Comparison of ENCODE assay signal across 9 cellular contexts in genomic region chr7:28573059-28573553, GRCh38.
DNase-seq lines count a peak whose midpoint lies in the region; ATAC-seq, FAIRE-seq and TF ChIP-seq lines count a peak whose summit lies in the region.
"Had no signal": no experiment of that assay in that cellular context is flagged by ENCODE, and none has a peak within 500 bp of the region (broad histone marks: within the 10 kb centered on the region; RNA-seq: fewer than 3 reads in every experiment).

No MANE protein-coding gene starts in this region.

- H2AFZ ChIP-seq in endothelial cell of umbilical vein (ENCODE audit: low read depth, low read length) = no peak overlapping the region

- DNase-seq in NCI-H524 (lab: John Stamatoyannopoulos, UW) (peak; percentile 5 to 32), NCI-H524 treated with DMSO at 0.1 percent for 48 hours (lab: John Stamatoyannopoulos, UW) (no peak), NCI-H774 (lab: John Stamatoyannopoulos, UW) (peak; percentile 81), endothelial cell of umbilical vein (ENCODE audit: low read depth, low spot score) (peak; percentile 79), upper lobe of left lung (peak in 1 of 2 donors; percentile 13), AG20443 (ENCODE audit: low spot score) (no peak), GM13977 (ENCODE audit: low spot score) (no peak)
- DNase-seq: NCI-H526 treated with DMSO at 0.1 percent for 48 hours had no signal

- intact Hi-C loops in endothelial cell of umbilical vein (cut with micrococcal nuclease) = loop anchor here (1.0 to 5.0 kb wide), 4 partner anchors 32 to 164 kb away; no protein-coding TSS in a partner anchor

- 43 to 54% methylated on average over 6 of the region's 6 CpGs for WGBS in upper lobe of left lung, 2 donors

- no peak for TF ChIP-seq POLR2A in endothelial cell of umbilical vein (IDR thresholded peaks at IDR 0.05; ENCODE audit: low read depth, low read length)
- no peak for TF ChIP-seq POLR2A in upper lobe of left lung (IDR thresholded peaks at IDR 0.05)

- H3K4me3 ChIP-seq in endothelial cell of umbilical vein (replicated peaks in 1 of 3; ENCODE audit: insufficient read depth in 1 of 3, low read depth in 1 of 3, low read length in 3 of 3) (no peak overlapping the region), upper lobe of left lung (no peak overlapping the region)

- H3K9me1 ChIP-seq in endothelial cell of umbilical vein (replicated peaks; ENCODE audit: control insufficient read depth, extremely low read depth, insufficient read depth, low read length) = no peaks in the 10 kb centered on the region

- H3K36me3 ChIP-seq in endothelial cell of umbilical vein (ENCODE audit: control insufficient read depth in 2 of 2, extremely low read depth in 1 of 2, insufficient read depth in 2 of 2, low read length in 2 of 2) = no peaks in the 10 kb centered on the region
- H3K36me3 ChIP-seq in upper lobe of left lung = no peaks in the 10 kb centered on the region

- TF ChIP-seq CTCF in endothelial cell of umbilical vein (IDR thresholded peaks at IDR 0.05; ENCODE audit: extremely low read depth in 1 of 2, insufficient read depth in 1 of 2, low read depth in 1 of 2, low read length in 2 of 2) (no peak), upper lobe of left lung (IDR thresholded peaks at IDR 0.05) (no peak), GM13977 (IDR thresholded peaks at IDR 0.05; ENCODE audit: extremely low read depth, insufficient read depth, missing control alignments) (no peak)

- H3K79me2 ChIP-seq in endothelial cell of umbilical vein (ENCODE audit: control insufficient read depth, insufficient read depth, low read length) = no peaks in the 10 kb centered on the region

- in situ Hi-C loops in GM13977 (cut with MboI; ENCODE audit: low pct_unique_long_range_greater_than_20kb, low sequenced_read_pairs, unreplicated experiment) = no loop called here

- H3K4me1 ChIP-seq in endothelial cell of umbilical vein (ENCODE audit: control insufficient read depth, extremely low read depth, insufficient read depth, low read length) = peaks cover 21% of the 10 kb centered on the region
- peaks cover 0 to 13% (median 5%) of the 10 kb centered on the region in 4 donors for H3K4me1 ChIP-seq in upper lobe of left lung

- no peaks in the 10 kb centered on the region for H3K9me3 ChIP-seq in endothelial cell of umbilical vein (replicated peaks; ENCODE audit: control insufficient read depth, insufficient read depth, low read length)
- no peaks in the 10 kb centered on the region for H3K9me3 ChIP-seq in upper lobe of left lung

- FAIRE-seq in endothelial cell of umbilical vein (lab: Jason Lieb, UNC) = peak; percentile 69

- no peak for TF ChIP-seq EP300 in upper lobe of left lung (IDR thresholded peaks at IDR 0.05)

- no TSS peak for BruUV-seq in endothelial cell of umbilical vein (replicated peaks; lab: Mats Ljungman, UMichigan)

- H3K9ac ChIP-seq in endothelial cell of umbilical vein (replicated peaks; ENCODE audit: extremely low read depth, insufficient read depth, low read length) = no peak overlapping the region

- H3K27me3 ChIP-seq in endothelial cell of umbilical vein (ENCODE audit: control insufficient read depth in 2 of 2, insufficient read depth in 2 of 2, low read length in 2 of 2) (peaks cover 4 to 10% of the 10 kb centered on the region in 2 experiments), upper lobe of left lung (no peaks in the 10 kb centered on the region)

- POLR2A ChIA-PET in endothelial cell of umbilical vein (lab: Charles Lee) = no interaction called here

- ATAC-seq in upper lobe of left lung (ENCODE audit: low FRiP score in 2 of 2) (peak; percentile 37 to 61), HG03378 (IDR thresholded peaks at IDR 0.05; ENCODE audit: unreplicated experiment) (no peak)

- CTCF ChIA-PET in endothelial cell of umbilical vein (lab: Charles Lee) = interaction anchor here (0.7 to 1.5 kb wide), 6 partner anchors 17 to 173 kb away, joined by 3 to 6 read pairs (median 4); no protein-coding TSS in a partner anchor

- no peak overlapping the region for H3K27ac ChIP-seq in endothelial cell of umbilical vein (ENCODE audit: insufficient read depth, low read depth, low read length)
- no peak overlapping the region for H3K27ac ChIP-seq in upper lobe of left lung

- H3K4me2 ChIP-seq in endothelial cell of umbilical vein (ENCODE audit: insufficient read depth, low read length) = no peak overlapping the region

- no peaks in the 10 kb centered on the region for H4K20me1 ChIP-seq in endothelial cell of umbilical vein (replicated peaks; ENCODE audit: control insufficient read depth, extremely low read depth, insufficient read depth, low read length)

- dilution Hi-C loops in endothelial cell of umbilical vein (cut with MboI; ENCODE audit: extremely low pct_ligation_motif_present, low sequenced_read_pairs) = no loop called here

TF ChIP-seq in endothelial cell of umbilical vein, 7 proteins besides CTCF, POLR2A, EP300 and RAD21:
- TF ChIP-seq JUN (IDR thresholded peaks at IDR 0.05; ENCODE audit: borderline replicate concordance, insufficient read depth, insufficient read length, low read depth) (no peak), MAX (IDR thresholded peaks at IDR 0.05; ENCODE audit: insufficient read depth, insufficient read length) (no peak), GATA2 (IDR thresholded peaks at IDR 0.05; ENCODE audit: insufficient read depth, insufficient read length, low read depth, low read length) (no peak), POLR2AphosphoS5 (IDR thresholded peaks at IDR 0.05; ENCODE audit: insufficient read depth, low read depth, low read length) (no peak), MYC (IDR thresholded peaks at IDR 0.05; ENCODE audit: low read depth, low read length) (no peak), EZH2 (IDR thresholded peaks at IDR 0.05; ENCODE audit: borderline replicate concordance, low read depth, low read length, severe bottlenecking) (no peak), FOS (IDR thresholded peaks at IDR 0.05; ENCODE audit: borderline replicate concordance, insufficient read depth, low read length) (no peak)

Comparison
In these comparisons a context has a peak if more than half of its experiments do, and no peak if none do; other contexts are left out.
1. DNase-seq: peak in NCI-H524 (2 of 2), NCI-H774 (single experiment) and endothelial cell of umbilical vein (single experiment); none in NCI-H524 treated with DMSO at 0.1 percent for 48 hours (single experiment), AG20443 (single experiment) and GM13977 (single experiment).